ENCODE assay signal across 8 cellular contexts in the genomic region with DNA sequence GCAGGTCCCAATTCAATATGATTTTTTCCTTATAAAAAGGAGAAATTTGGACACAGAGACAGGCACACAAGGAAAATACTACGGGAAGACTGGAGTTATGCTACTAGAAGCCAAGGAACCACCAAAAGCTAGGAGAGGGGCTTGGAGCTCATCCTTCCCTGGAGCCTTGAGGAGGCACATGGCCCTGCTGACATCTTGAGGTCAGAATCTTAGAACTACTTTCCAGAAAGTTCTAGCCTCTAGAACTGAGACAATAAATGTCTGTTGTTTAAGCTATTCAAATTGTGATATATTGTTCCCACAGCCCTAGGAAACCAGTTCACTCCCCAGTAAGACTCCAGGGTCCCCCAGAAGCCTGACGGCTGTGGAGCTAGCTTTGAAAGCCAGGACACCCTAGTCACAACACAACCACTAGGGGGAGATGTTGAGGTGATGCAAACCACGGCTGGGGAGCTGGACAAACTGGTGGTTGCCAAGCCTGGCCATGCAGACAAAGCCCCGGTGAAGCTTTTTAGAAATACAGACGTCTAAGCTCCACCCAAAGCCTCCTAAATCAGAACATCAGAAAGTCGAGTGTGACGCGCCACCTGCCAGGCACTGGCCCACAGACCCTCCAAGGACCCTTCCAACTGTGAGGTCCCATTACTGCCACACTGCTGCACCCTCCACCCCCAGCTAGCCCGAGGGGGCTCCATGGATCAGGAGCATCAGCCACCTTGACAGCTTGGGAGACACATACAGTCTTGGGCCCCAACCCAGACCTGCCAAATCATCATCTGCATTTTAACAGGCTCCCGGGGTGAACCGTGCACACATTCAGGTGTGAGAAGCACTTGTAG.
DNase-seq lines count a peak whose midpoint lies in the region; ATAC-seq and TF ChIP-seq lines count a peak whose summit lies in the region.

No MANE protein-coding gene starts in this region.

- DNase-seq in DMS 273 (lab: John Stamatoyannopoulos, UW; ENCODE audit: unreplicated experiment) (peak; percentile 93), KG1 (lab: John Stamatoyannopoulos, UW) (peak; percentile 48), RPMI7951 (ENCODE audit: low read depth) (peak; percentile 66), glomerular visceral epithelial cell (ENCODE audit: extremely low spot score) (peak; percentile 68)
- peak; percentile 51 for DNase-seq in activated naive CD4-positive, alpha-beta T cell treated with Interleukin-2 at 50 U/mL for 16 hours

- ATAC-seq in GM21447 (IDR thresholded peaks at IDR 0.05; ENCODE audit: unreplicated experiment) (peak; percentile 83), GM19328 (IDR thresholded peaks at IDR 0.05; ENCODE audit: unreplicated experiment) (no peak)

- H3K4me1 ChIP-seq in parathyroid adenoma = no peaks in the 10 kb centered on the region

- H3K9ac ChIP-seq in parathyroid adenoma = no peak overlapping the region

- no peak overlapping the region for H3K4me2 ChIP-seq in parathyroid adenoma (ENCODE audit: low read length)

- no peaks in the 10 kb centered on the region for H3K9me3 ChIP-seq in parathyroid adenoma (ENCODE audit: control insufficient read depth, low read length)

- H3K27me3 ChIP-seq in parathyroid adenoma (ENCODE audit: control insufficient read depth, insufficient read depth, low read length) = no peaks in the 10 kb centered on the region

- peak; percentile 77 for TF ChIP-seq CTCF in parathyroid adenoma (IDR thresholded peaks at IDR 0.05)

- H3K79me2 ChIP-seq in parathyroid adenoma = no peaks in the 10 kb centered on the region

- H2AFZ ChIP-seq in parathyroid adenoma = no peak overlapping the region

- no peaks in the 10 kb centered on the region for H3K36me3 ChIP-seq in parathyroid adenoma (ENCODE audit: control insufficient read depth, insufficient read depth, low read length)

- H3K27ac ChIP-seq in parathyroid adenoma = no peak overlapping the region

- H3K4me3 ChIP-seq in parathyroid adenoma (ENCODE audit: low read depth, low read length) = no peak overlapping the region
